1 cellular context compared by ENCODE assay signal in the genomic region with DNA sequence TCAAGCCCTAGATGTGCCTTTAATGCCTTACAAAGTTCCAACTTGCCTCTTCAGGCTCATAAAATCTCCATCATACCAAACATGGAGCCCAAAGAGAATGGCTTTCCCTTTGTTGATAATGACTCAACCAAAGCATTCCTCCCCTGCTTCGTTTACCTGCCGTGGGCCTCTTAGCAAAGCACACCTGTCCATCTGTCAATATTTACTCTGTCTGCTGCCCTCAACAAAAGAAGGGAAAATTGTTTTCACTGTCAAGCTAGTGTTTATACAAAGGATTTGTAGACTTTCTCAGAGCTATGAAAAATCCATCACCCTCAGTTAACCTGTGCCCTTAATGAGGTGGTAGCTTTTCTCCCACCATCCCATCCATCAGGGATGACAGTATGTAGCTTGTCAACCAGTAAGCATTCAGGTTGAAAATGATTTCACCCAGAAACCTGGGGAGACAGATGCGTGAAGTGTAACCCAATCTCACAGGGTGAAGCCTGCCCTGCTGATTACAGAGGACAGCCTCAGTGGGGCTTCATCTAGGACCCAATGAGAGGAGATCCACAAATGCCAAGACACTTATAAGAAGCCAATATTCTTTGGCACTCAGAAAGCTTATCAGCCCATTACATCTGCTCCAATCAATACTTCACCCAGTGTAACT.
TF ChIP-seq lines count a peak whose summit lies in the region.

No MANE protein-coding gene starts in this region.

TF ChIP-seq in HepG2, 621 proteins besides CTCF, POLR2A, EP300 and RAD21 (continued from another document):
- TF ChIP-seq ZNF446 (CRISPR knock-in tag; IDR thresholded peaks at IDR 0.05) (no peak), FOSL2 (CRISPR knock-in tag; IDR thresholded peaks at IDR 0.05) (peak; percentile 70), ZEB1 (IDR thresholded peaks at IDR 0.05; ENCODE audit: insufficient replicate concordance, low read depth) (peak; percentile 82), SOX13 (IDR thresholded peaks at IDR 0.05) (no peak), SOX13 (CRISPR knock-in tag; conservative IDR thresholded peaks at IDR 0.05 in 1 of 2, IDR thresholded peaks at IDR 0.05 in 1 of 2) (peak in 1 of 2 experiments; percentile 57; a peak in 2 of 4 replicates), SOX6 (IDR thresholded peaks at IDR 0.05) (no peak), SOX6 (CRISPR knock-in tag; IDR thresholded peaks at IDR 0.05) (peak; percentile 69), ZMAT3 (CRISPR knock-in tag; conservative IDR thresholded peaks at IDR 0.05) (no peak), NR1H2 (CRISPR knock-in tag; IDR thresholded peaks at IDR 0.05; ENCODE audit: borderline replicate concordance, low read depth) (no peak), GATAD2A (CRISPR knock-in tag; IDR thresholded peaks at IDR 0.05) (0 out of 2 replicates have a peak, but pooled peaks have one; percentile 17), DPF2 (CRISPR knock-in tag; IDR thresholded peaks at IDR 0.05; ENCODE audit: borderline replicate concordance, low read depth) (no peak), SP2 (CRISPR knock-in tag; IDR thresholded peaks at IDR 0.05) (no peak), FOXP4 (CRISPR knock-in tag; IDR thresholded peaks at IDR 0.05) (0 out of 2 replicates have a peak, but pooled peaks have one; percentile 19), FOXA3 (CRISPR knock-in tag; IDR thresholded peaks at IDR 0.05) (peak; percentile 56), RARA (CRISPR knock-in tag; IDR thresholded peaks at IDR 0.05) (peak; percentile 66), ZNF644 (CRISPR knock-in tag; IDR thresholded peaks at IDR 0.05; ENCODE audit: low read depth) (peak; percentile 75; the same call in 1 of the 2 replicates), ZNF12 (CRISPR knock-in tag; IDR thresholded peaks at IDR 0.05) (no peak), SIX1 (CRISPR knock-in tag; IDR thresholded peaks at IDR 0.05; ENCODE audit: borderline replicate concordance) (no peak), FOXP1 (IDR thresholded peaks at IDR 0.05) (no peak), FOXP1 (CRISPR knock-in tag; IDR thresholded peaks at IDR 0.05) (peak; percentile 36; the same call in 1 of the 2 replicates)
- TF ChIP-seq, protein P1, sequence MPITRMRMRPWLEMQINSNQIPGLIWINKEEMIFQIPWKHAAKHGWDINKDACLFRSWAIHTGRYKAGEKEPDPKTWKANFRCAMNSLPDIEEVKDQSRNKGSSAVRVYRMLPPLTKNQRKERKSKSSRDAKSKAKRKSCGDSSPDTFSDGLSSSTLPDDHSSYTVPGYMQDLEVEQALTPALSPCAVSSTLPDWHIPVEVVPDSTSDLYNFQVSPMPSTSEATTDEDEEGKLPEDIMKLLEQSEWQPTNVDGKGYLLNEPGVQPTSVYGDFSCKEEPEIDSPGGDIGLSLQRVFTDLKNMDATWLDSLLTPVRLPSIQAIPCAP (CRISPR knock-in tag; IDR thresholded peaks at IDR 0.05; ENCODE audit: low read depth), result no peak
